Comparison of ENCODE assay signal across 14 cellular contexts in the genomic region with DNA sequence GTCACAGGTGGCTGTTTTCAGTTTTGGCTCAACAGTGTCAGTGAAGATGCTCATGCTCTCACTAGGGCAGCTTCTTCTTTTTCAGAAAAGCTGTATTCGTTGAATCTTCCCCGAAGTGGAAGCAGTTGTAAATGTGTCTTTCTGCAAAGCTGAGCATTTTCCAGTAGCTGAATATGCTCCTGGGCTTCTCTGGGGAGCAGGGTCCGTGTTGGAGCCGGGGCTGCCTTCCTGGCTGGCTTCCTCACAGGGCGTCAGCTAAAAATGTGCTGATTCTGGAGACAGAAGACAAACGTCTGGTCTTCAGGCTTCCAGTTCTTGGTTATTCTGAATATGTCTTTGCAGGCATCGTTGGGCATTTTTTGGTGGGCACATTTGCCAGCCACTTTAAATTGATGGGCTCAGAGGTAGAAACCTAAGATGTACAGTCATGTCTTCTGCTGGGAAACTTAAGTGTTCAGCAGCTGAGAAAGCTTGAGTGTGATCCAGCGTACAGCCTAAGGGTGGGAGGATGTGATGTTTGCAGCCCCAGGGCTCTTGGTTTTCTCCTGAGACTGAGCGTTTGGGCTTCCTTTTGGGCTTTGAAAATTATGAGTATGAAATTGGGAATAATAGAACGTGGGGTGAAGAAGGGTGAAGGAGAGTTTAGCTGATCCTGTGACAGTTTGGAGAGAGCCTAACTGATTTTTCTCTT. TPM values are rescaled to one million over a fixed set of nuclear protein-coding genes. Genes with fewer than 3 reads are reported as not detected.
DNase-seq lines count a peak whose midpoint lies in the region; ATAC-seq and TF ChIP-seq lines count a peak whose summit lies in the region.
"Had no signal": no experiment of that assay in that cellular context is flagged by ENCODE, and none has a peak within 500 bp of the region (broad histone marks: within the 10 kb centered on the region; RNA-seq: fewer than 3 reads in every experiment).

No MANE protein-coding gene starts in this region.

- no TSS peak for BruUV-seq in MCF 10A (replicated peaks; lab: Mats Ljungman, UMichigan)

- POLR2A ChIA-PET in MCF 10A (lab: Yijun Ruan, JAX) = interaction anchor here (0.6 kb wide), 1 partner anchor 32 kb away, joined by 3 read pairs; no protein-coding TSS in a partner anchor

- peaks cover 28% of the 10 kb centered on the region for H3K4me1 Mint-ChIP-seq in MCF 10A (ENCODE audit: insufficient read depth, unreplicated experiment)

- H3K36me3 ChIP-seq in breast epithelium (no peaks in the 10 kb centered on the region), heart left ventricle (peaks cover 0 to 13% (median 0%) of the 10 kb centered on the region in 9 donors), prostate gland (no peaks in the 10 kb centered on the region), vagina (no peaks in the 10 kb centered on the region)

- peak overlapping the region in 2 of 3 donors; percentile 11 to 52 for H3K4me3 ChIP-seq in breast epithelium
- H3K4me3 ChIP-seq in heart left ventricle = no peak overlapping the region
- no peak overlapping the region for H3K4me3 ChIP-seq in prostate gland
- H3K4me3 ChIP-seq in vagina = no peak overlapping the region
- H3K4me3 ChIP-seq: K562, lung had no signal

- TF ChIP-seq CTCF in breast epithelium (IDR thresholded peaks at IDR 0.05) = no peak
- TF ChIP-seq CTCF in MCF 10A (IDR thresholded peaks at IDR 0.05; ENCODE audit: unreplicated experiment) = no peak
- TF ChIP-seq CTCF in heart left ventricle (IDR thresholded peaks at IDR 0.05) = no peak
- no peak for TF ChIP-seq CTCF in prostate gland (IDR thresholded peaks at IDR 0.05)
- no peak for TF ChIP-seq CTCF in vagina (IDR thresholded peaks at IDR 0.05)

- H3K4me1 ChIP-seq in breast epithelium = peaks cover 3 to 6% of the 10 kb centered on the region in 2 donors
- H3K4me1 ChIP-seq in heart left ventricle = peaks cover 0 to 51% (median 24%) of the 10 kb centered on the region in 12 donors
- H3K4me1 ChIP-seq in prostate gland (replicated peaks) = peaks cover 21% of the 10 kb centered on the region
- H3K4me1 ChIP-seq in vagina = peaks cover 52% of the 10 kb centered on the region

- no peaks in the 10 kb centered on the region for H3K36me3 Mint-ChIP-seq in MCF 10A (ENCODE audit: insufficient read depth, unreplicated experiment)
- H3K36me3 Mint-ChIP-seq: CD4-positive, alpha-beta memory T cell had no signal

- DNase-seq in breast epithelium (ENCODE audit: low spot score in 2 of 2) (no peak), MCF 10A (ENCODE audit: unreplicated experiment) (no peak), heart left ventricle (peak in 1 of 5 donors; percentile 55), prostate gland (ENCODE audit: low spot score) (no peak), vagina (ENCODE audit: extremely low spot score in 2 of 2) (no peak)
- DNase-seq in stimulated activated naive CD8-positive, alpha-beta T cell treated with anti-CD3 and anti-CD28 coated beads, Interleukin-15, Interleukin-2, amounts not matched to agents 100 U/mL and 50 U/mL, for 24 hours = no peak
- DNase-seq: activated naive CD8-positive, alpha-beta T cell treated with anti-CD3 and anti-CD28 coated beads for 36 hours; CD4-positive, alpha-beta memory T cell; NCI-H1417 treated with DMSO at 0.1 percent for 48 hours; NCI-H446 treated with DMSO at 0.1 percent for 48 hours had no signal

- intact Hi-C loops in breast epithelium (cut with DNase I; ENCODE audit: low total_unique reads) = no loop called here
- intact Hi-C loops in MCF 10A (cut with micrococcal nuclease) = no loop called here
- intact Hi-C loops in heart left ventricle (cut with DNase I) = loop anchor here in 1 of 10 donors (10.0 kb wide), 1 partner anchor 75 kb away; no protein-coding TSS in a partner anchor
- intact Hi-C loops in prostate gland (cut with DNase I) = no loop called here
- intact Hi-C loops in vagina (cut with DNase I) = no loop called here

- H3K27ac ChIP-seq in breast epithelium (peak overlapping the region; percentile 63 to 72), heart left ventricle (peak overlapping the region in 9 of 12 donors; percentile 10 to 79 (median 33)), prostate gland (peak overlapping the region; percentile 13 to 44), vagina (peak overlapping the region; percentile 64)

- no peaks in the 10 kb centered on the region for H3K27me3 ChIP-seq in breast epithelium
- no peaks in the 10 kb centered on the region for H3K27me3 ChIP-seq in heart left ventricle
- H3K27me3 ChIP-seq in prostate gland (replicated peaks; ENCODE audit: insufficient read depth) = no peaks in the 10 kb centered on the region
- no peaks in the 10 kb centered on the region for H3K27me3 ChIP-seq in vagina

- TF ChIP-seq POLR2A in breast epithelium (IDR thresholded peaks at IDR 0.05) (no peak), heart left ventricle (IDR thresholded peaks at IDR 0.05) (no peak), prostate gland (IDR thresholded peaks at IDR 0.05) (no peak), vagina (IDR thresholded peaks at IDR 0.05) (no peak)

- WGBS in heart left ventricle, 4 donors = 48 to 60% (median 50%) methylated on average over 9 to 10 of the region's 10 CpGs
- 55% methylated on average over 10 of the region's 10 CpGs for WGBS in prostate gland

- H3K9me3 ChIP-seq in breast epithelium = no peaks in the 10 kb centered on the region
- H3K9me3 ChIP-seq in heart left ventricle = no peaks in the 10 kb centered on the region
- no peaks in the 10 kb centered on the region for H3K9me3 ChIP-seq in prostate gland
- no peaks in the 10 kb centered on the region for H3K9me3 ChIP-seq in vagina

- CTCF ChIA-PET in MCF 10A (lab: Yijun Ruan, JAX) = no interaction called here

- no peak overlapping the region for H3K27ac Mint-ChIP-seq in MCF 10A (ENCODE audit: low read depth, unreplicated experiment)
- H3K27ac Mint-ChIP-seq: activated naive CD8-positive, alpha-beta T cell treated with anti-CD3 and anti-CD28 coated beads for 36 hours had no signal

- H3K27me3 Mint-ChIP-seq in MCF 10A (ENCODE audit: insufficient read depth, unreplicated experiment) = no peaks in the 10 kb centered on the region
- H3K27me3 Mint-ChIP-seq: CD4-positive, alpha-beta memory T cell had no signal

- ATAC-seq in heart left ventricle (peak in 2 of 4 donors; percentile 44 to 61), HG02884 (IDR thresholded peaks at IDR 0.05; ENCODE audit: unreplicated experiment) (no peak), HG03571 (IDR thresholded peaks at IDR 0.05; ENCODE audit: unreplicated experiment) (no peak)
- ATAC-seq in stimulated activated naive CD8-positive, alpha-beta T cell treated with anti-CD3 and anti-CD28 coated beads, Interleukin-15, Interleukin-2, amounts not matched to agents 100 U/mL and 50 U/mL, for 24 hours = no peak

- no peaks in the 10 kb centered on the region for H3K9me3 Mint-ChIP-seq in MCF 10A (ENCODE audit: unreplicated experiment)
- H3K9me3 Mint-ChIP-seq: activated naive CD8-positive, alpha-beta T cell treated with anti-CD3 and anti-CD28 coated beads for 36 hours; CD4-positive, alpha-beta memory T cell had no signal

- H3K4me3 Mint-ChIP-seq in MCF 10A (ENCODE audit: unreplicated experiment) = no peak overlapping the region
- H3K4me3 Mint-ChIP-seq: activated naive CD8-positive, alpha-beta T cell treated with anti-CD3 and anti-CD28 coated beads for 36 hours; CD4-positive, alpha-beta memory T cell had no signal

RNA-seq across cellular contexts. Expression of a gene that starts 19.0 kb away (rescaled TPM):
- 10 to 100 TPM; 26.2 to 40.1 (median 37.0) TPM for total RNA-seq in breast epithelium
- total RNA-seq in MCF 10A (2022) = 4.8 and 4.9 TPM in 2 replicates
- 10 to 100 TPM in 2 of 9 donors, 1 to 10 TPM in 7; 3.8 to 10.6 (median 6.1) TPM for total RNA-seq in heart left ventricle
- 1 to 10 TPM; 1.2 to 1.4 TPM for polyA plus RNA-seq in heart left ventricle
- 10 to 100 TPM; 28.4 to 45.1 TPM for total RNA-seq in prostate gland
- total RNA-seq in vagina = 38.1 TPM

Comparison
In these comparisons a context has a peak if more than half of its experiments do, and no peak if none do; other contexts are left out.
1. H3K4me3 ChIP-seq: peak in breast epithelium (2 of 3); none in heart left ventricle (0 of 12), prostate gland (0 of 2) and vagina (0 of 2).
2. Peak in every context shown above with its lines, with median percentiles within 50 percentile points of each other: H3K27ac ChIP-seq.